In the genomic region with DNA sequence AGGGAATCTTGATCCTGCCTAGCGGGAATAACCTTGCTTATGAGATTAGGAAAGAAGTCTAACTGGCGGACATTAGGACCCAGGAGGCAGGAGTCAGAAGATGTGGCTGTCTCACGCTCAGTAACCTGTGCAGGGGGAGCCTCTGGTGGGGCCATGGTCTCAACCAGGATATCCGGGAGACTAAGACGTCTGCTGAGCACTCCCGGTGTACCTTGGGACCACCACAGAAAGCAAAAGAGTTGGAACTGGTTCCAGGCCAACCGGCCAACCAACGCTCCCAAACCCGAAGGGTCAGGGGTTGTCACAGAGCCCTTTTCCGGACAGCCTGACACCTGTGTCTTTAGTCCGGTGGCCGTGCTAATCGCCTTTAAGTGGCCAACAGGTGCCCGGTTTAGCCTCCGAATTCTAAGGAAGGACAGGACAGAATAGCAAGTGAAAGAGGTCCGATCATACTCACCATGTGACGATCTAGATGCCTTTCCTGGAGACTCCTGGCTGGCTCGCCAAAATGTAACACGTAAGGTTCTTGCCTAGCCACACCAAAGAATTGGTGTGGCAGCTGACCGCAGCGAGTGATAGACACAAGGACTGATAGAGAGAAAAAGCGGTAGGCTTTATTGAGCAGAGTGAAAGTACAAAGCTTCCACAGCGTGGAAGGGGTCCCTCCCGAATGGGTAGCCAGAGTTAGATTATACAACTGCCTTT, we compare ENCODE assay signal across 9 cellular contexts.
DNase-seq lines count a peak whose midpoint lies in the region; ATAC-seq, FAIRE-seq and TF ChIP-seq lines count a peak whose summit lies in the region.
"Had no signal": no experiment of that assay in that cellular context is flagged by ENCODE, and none has a peak within 500 bp of the region (broad histone marks: within the 10 kb centered on the region; RNA-seq: fewer than 3 reads in every experiment).

No MANE protein-coding gene starts in this region.

- TF ChIP-seq CTCF in 22Rv1 (IDR thresholded peaks at IDR 0.05) (0 out of 2 replicates have a peak, but pooled peaks have one; percentile 5), HL-60 (IDR thresholded peaks at IDR 0.05; ENCODE audit: insufficient read depth, low read length) (no peak), astrocyte (IDR thresholded peaks at IDR 0.05; ENCODE audit: insufficient read depth, low read depth, low read length) (no peak), right lobe of liver (IDR thresholded peaks at IDR 0.05) (no peak), upper lobe of right lung (IDR thresholded peaks at IDR 0.05) (no peak)

- ATAC-seq in GM18868 (IDR thresholded peaks at IDR 0.05; ENCODE audit: unreplicated experiment) (peak; percentile 91), right lobe of liver (peak; percentile 25 to 49 (median 32)), upper lobe of right lung (peak; percentile 82)
- ATAC-seq: HCT116 had no signal

- H3K36me3 Mint-ChIP-seq in astrocyte (ENCODE audit: low read depth, unreplicated experiment) = no peaks in the 10 kb centered on the region

- intact Hi-C loops in right lobe of liver (cut with DNase I) (no loop called here), upper lobe of right lung (cut with DNase I) (no loop called here)

- no peak for DNase-seq in HL-60 (ENCODE audit: low read depth in 1 of 2, low spot score in 1 of 2)
- DNase-seq in astrocyte (ENCODE audit: low read depth) = peak; percentile 6
- no peak for DNase-seq in right lobe of liver
- DNase-seq in upper lobe of right lung = no peak
- no peak for DNase-seq in H54 (ENCODE audit: insufficient read length, low spot score)
- no peak for DNase-seq in HTR-8/SVneo (ENCODE audit: insufficient read length, low spot score)

- peak overlapping the region; percentile 84 for H3K4me2 ChIP-seq in astrocyte (ENCODE audit: low read length)

- H3K4me1 ChIP-seq in astrocyte (ENCODE audit: insufficient read depth, low read length) = no peaks in the 10 kb centered on the region
- H3K4me1 ChIP-seq in right lobe of liver = no peaks in the 10 kb centered on the region
- no peaks in the 10 kb centered on the region for H3K4me1 ChIP-seq in upper lobe of right lung

- H3K27me3 Mint-ChIP-seq in astrocyte (ENCODE audit: low read depth, unreplicated experiment) = no peaks in the 10 kb centered on the region

- H2AFZ ChIP-seq in astrocyte (ENCODE audit: low read depth, low read length) = peak overlapping the region; percentile 73

- H3K4me1 Mint-ChIP-seq in astrocyte (ENCODE audit: low read depth, unreplicated experiment) = no peaks in the 10 kb centered on the region

- H3K4me3 Mint-ChIP-seq in astrocyte (ENCODE audit: unreplicated experiment) = no peak overlapping the region

- no peaks in the 10 kb centered on the region for H3K9me3 Mint-ChIP-seq in astrocyte (ENCODE audit: unreplicated experiment)

- peak overlapping the region; percentile 30 for H3K9ac ChIP-seq in astrocyte (ENCODE audit: low read length)

- H3K36me3 ChIP-seq in astrocyte (ENCODE audit: insufficient read depth, low read length) = no peaks in the 10 kb centered on the region
- H3K36me3 ChIP-seq in right lobe of liver = no peaks in the 10 kb centered on the region
- H3K36me3 ChIP-seq in upper lobe of right lung = no peaks in the 10 kb centered on the region

- H3K27me3 ChIP-seq in HL-60 (ENCODE audit: insufficient read depth, poor library complexity, severe bottlenecking) (no peaks in the 10 kb centered on the region), astrocyte (ENCODE audit: insufficient read depth, low read length) (peaks cover 4% of the 10 kb centered on the region), right lobe of liver (no peaks in the 10 kb centered on the region), upper lobe of right lung (no peaks in the 10 kb centered on the region)

- TF ChIP-seq POLR2A in right lobe of liver (IDR thresholded peaks at IDR 0.05) = no peak
- TF ChIP-seq POLR2A in H54 (IDR thresholded peaks at IDR 0.05; ENCODE audit: low read depth, low read length) = no peak

- 56% methylated on average over 21 of the region's 24 CpGs for WGBS in right lobe of liver (ENCODE audit: insufficient coverage, low coverage, low lambda C conversion rate, missing lambda C conversion rate)

- FAIRE-seq in astrocyte (lab: Jason Lieb, UNC) = no peak
- no peak for FAIRE-seq in H54 (lab: Jason Lieb, UNC)
- FAIRE-seq in HTR-8/SVneo (lab: Jason Lieb, UNC) = no peak

- H3K9me3 ChIP-seq in astrocyte (ENCODE audit: insufficient read depth, low read depth, low read length) (no peaks in the 10 kb centered on the region), right lobe of liver (no peaks in the 10 kb centered on the region), upper lobe of right lung (no peaks in the 10 kb centered on the region)

- no peaks in the 10 kb centered on the region for H3K79me2 ChIP-seq in astrocyte (ENCODE audit: insufficient read depth, low read length)

- no peak overlapping the region for H3K27ac Mint-ChIP-seq in astrocyte (ENCODE audit: unreplicated experiment)

- H3K27ac ChIP-seq in 22Rv1 (peak overlapping the region; percentile 88), HL-60 (replicated peaks) (no peak overlapping the region), astrocyte (ENCODE audit: low read depth, low read length) (no peak overlapping the region), right lobe of liver (no peak overlapping the region), upper lobe of right lung (peak overlapping the region; percentile 42)

- no peaks in the 10 kb centered on the region for H4K20me1 ChIP-seq in astrocyte (ENCODE audit: insufficient read depth, low read length)

- H3K4me3 ChIP-seq in HL-60 (replicated peaks; ENCODE audit: insufficient read depth, low read length) (peak overlapping the region; percentile 38), astrocyte (ENCODE audit: insufficient read depth, low read depth, low read length) (peak overlapping the region; percentile 63), right lobe of liver (peak overlapping the region; percentile 8 to 44 (median 34)), upper lobe of right lung (peak overlapping the region; percentile 49)

Comparison
In these comparisons a context has a peak if more than half of its experiments do, and no peak if none do; other contexts are left out.
1. H3K27ac ChIP-seq: peak in 22Rv1 (single experiment) and upper lobe of right lung (single experiment); none in HL-60 (single experiment), astrocyte (single experiment) and right lobe of liver (0 of 3).
2. ATAC-seq: peak in every context shown above with its lines; median percentile 91 in GM18868; 82 in upper lobe of right lung; 32 in right lobe of liver.
3. Peak in every context shown above with its lines, with median percentiles within 50 percentile points of each other: H3K4me3 ChIP-seq.